1 cellular context compared by ENCODE assay signal in the genomic region with DNA sequence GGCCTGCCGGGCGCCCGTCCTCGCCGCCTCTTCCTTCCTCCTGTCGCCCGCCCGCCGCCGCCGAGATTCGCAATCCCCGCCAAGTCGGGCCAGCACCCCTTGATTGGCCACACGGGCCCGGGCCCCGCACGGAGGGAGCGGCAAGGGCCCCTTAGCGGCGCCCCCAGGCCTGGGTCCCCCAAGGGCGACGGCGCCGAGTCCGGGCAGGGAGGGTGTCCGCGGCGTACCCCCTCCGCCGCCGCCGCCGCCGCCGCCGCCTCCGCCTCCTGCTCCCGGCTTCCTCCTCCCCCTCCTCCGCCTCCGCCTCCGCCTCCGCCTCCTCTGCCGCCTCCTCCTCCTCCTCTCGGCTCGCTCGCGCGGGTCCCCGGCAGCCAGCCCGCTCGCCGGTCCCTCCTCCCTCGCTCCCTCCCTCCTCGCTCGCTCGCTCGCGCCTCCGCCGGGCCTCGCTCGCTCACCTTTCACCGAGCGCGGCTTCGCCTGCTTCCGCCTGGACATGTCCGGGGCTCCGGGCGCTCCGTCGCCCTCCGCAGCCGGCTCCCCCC.
A peak's percentile ranks its signal among the peaks of the same experiment; 100 is the strongest.
TF ChIP-seq lines count a peak whose summit lies in the region.

No MANE protein-coding gene starts in this region.

TF ChIP-seq in HepG2, 621 proteins besides CTCF, POLR2A, EP300 and RAD21 (continued from another document and continues in another):
- TF ChIP-seq ZNF513 (CRISPR knock-in tag; conservative IDR thresholded peaks at IDR 0.05) (no peak), HNRNPUL1 (IDR thresholded peaks at IDR 0.05; ENCODE audit: low read depth, low read length) (no peak), ZNF230 (CRISPR knock-in tag; IDR thresholded peaks at IDR 0.05) (no peak), ZNF292 (CRISPR knock-in tag; IDR thresholded peaks at IDR 0.05; ENCODE audit: borderline replicate concordance, low read depth) (no peak), ZNF7 (CRISPR knock-in tag; IDR thresholded peaks at IDR 0.05) (no peak), GRHL1 (CRISPR knock-in tag; conservative IDR thresholded peaks at IDR 0.05) (no peak), CEBPB (IDR thresholded peaks at IDR 0.05; ENCODE audit: borderline replicate concordance, low read depth, low read length) (no peak), ZNF3 (CRISPR knock-in tag; IDR thresholded peaks at IDR 0.05) (no peak), HCFC1 (IDR thresholded peaks at IDR 0.05; ENCODE audit: low read depth, low read length) (no peak), ZBTB26 (CRISPR knock-in tag; IDR thresholded peaks at IDR 0.05; ENCODE audit: borderline replicate concordance) (no peak), SSRP1 (CRISPR knock-in tag; IDR thresholded peaks at IDR 0.05) (no peak), ZNF280D (CRISPR knock-in tag; IDR thresholded peaks at IDR 0.05) (no peak), ZNF142 (CRISPR knock-in tag; IDR thresholded peaks at IDR 0.05) (no peak), CC2D1A (CRISPR knock-in tag; IDR thresholded peaks at IDR 0.05) (no peak), NPAS2 (CRISPR knock-in tag; IDR thresholded peaks at IDR 0.05; ENCODE audit: borderline replicate concordance) (no peak), PLRG1 (conservative IDR thresholded peaks at IDR 0.05) (no peak), RAD51 (IDR thresholded peaks at IDR 0.05; ENCODE audit: borderline replicate concordance) (no peak), ZMAT3 (CRISPR knock-in tag; conservative IDR thresholded peaks at IDR 0.05) (0 out of 2 replicates have a peak, but pooled peaks have one; percentile 39), HNRNPLL (IDR thresholded peaks at IDR 0.05; ENCODE audit: low read depth, low read length, poor library complexity, severe bottlenecking) (no peak), MTF1 (CRISPR knock-in tag; IDR thresholded peaks at IDR 0.05) (no peak)
- TF ChIP-seq, protein P1, sequence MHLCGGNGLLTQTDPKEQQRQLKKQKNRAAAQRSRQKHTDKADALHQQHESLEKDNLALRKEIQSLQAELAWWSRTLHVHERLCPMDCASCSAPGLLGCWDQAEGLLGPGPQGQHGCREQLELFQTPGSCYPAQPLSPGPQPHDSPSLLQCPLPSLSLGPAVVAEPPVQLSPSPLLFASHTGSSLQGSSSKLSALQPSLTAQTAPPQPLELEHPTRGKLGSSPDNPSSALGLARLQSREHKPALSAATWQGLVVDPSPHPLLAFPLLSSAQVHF (CRISPR knock-in tag; IDR thresholded peaks at IDR 0.05) = no peak
- TF ChIP-seq, protein P2, sequence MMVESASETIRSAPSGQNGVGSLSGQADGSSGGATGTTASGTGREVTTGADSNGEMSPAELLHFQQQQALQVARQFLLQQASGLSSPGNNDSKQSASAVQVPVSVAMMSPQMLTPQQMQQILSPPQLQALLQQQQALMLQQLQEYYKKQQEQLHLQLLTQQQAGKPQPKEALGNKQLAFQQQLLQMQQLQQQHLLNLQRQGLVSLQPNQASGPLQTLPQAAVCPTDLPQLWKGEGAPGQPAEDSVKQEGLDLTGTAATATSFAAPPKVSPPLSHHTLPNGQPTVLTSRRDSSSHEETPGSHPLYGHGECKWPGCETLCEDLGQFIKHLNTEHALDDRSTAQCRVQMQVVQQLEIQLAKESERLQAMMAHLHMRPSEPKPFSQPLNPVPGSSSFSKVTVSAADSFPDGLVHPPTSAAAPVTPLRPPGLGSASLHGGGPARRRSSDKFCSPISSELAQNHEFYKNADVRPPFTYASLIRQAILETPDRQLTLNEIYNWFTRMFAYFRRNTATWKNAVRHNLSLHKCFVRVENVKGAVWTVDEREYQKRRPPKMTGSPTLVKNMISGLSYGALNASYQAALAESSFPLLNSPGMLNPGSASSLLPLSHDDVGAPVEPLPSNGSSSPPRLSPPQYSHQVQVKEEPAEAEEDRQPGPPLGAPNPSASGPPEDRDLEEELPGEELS (CRISPR knock-in tag; IDR thresholded peaks at IDR 0.05) = no peak
- TF ChIP-seq, protein P3, sequence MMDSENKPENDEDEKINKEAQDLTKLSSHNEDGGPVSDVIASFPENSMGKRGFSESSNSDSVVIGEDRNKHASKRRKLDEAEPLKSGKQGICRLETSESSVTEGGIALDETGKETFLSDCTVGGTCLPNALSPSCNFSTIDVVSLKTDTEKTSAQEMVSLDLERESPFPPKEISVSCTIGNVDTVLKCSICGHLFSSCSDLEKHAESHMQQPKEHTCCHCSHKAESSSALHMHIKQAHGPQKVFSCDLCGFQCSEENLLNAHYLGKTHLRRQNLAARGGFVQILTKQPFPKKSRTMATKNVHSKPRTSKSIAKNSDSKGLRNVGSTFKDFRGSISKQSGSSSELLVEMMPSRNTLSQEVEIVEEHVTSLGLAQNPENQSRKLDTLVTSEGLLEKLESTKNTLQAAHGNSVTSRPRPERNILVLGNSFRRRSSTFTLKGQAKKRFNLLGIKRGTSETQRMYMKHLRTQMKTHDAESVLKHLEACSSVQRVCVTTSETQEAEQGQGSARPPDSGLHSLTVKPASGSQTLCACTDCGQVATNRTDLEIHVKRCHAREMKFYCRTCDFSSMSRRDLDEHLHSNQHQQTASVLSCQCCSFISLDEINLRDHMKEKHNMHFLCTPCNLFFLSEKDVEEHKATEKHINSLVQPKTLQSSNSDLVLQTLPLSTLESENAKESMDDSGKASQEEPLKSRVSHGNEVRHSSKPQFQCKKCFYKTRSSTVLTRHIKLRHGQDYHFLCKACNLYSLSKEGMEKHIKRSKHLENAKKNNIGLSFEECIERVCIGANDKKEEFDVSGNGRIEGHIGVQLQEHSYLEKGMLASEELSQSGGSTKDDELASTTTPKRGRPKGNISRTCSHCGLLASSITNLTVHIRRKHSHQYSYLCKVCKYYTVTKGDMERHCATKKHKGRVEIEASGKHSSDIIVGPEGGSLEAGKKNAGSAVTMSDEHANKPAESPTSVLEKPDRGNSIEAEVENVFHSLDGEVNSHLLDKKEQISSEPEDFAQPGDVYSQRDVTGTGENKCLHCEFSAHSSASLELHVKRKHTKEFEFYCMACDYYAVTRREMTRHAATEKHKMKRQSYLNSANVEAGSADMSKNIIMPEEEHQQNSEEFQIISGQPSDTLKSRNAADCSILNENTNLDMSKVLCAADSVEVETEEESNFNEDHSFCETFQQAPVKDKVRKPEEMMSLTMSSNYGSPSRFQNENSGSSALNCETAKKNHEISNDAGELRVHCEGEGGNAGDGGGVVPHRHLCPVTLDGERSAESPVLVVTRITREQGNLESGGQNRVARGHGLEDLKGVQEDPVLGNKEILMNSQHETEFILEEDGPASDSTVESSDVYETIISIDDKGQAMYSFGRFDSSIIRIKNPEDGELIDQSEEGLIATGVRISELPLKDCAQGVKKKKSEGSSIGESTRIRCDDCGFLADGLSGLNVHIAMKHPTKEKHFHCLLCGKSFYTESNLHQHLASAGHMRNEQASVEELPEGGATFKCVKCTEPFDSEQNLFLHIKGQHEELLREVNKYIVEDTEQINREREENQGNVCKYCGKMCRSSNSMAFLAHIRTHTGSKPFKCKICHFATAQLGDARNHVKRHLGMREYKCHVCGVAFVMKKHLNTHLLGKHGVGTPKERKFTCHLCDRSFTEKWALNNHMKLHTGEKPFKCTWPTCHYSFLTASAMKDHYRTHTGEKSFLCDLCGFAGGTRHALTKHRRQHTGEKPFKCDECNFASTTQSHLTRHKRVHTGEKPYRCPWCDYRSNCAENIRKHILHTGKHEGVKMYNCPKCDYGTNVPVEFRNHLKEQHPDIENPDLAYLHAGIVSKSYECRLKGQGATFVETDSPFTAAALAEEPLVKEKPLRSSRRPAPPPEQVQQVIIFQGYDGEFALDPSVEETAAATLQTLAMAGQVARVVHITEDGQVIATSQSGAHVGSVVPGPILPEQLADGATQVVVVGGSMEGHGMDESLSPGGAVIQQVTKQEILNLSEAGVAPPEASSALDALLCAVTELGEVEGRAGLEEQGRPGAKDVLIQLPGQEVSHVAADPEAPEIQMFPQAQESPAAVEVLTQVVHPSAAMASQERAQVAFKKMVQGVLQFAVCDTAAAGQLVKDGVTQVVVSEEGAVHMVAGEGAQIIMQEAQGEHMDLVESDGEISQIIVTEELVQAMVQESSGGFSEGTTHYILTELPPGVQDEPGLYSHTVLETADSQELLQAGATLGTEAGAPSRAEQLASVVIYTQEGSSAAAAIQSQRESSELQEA (CRISPR knock-in tag; IDR thresholded peaks at IDR 0.05; ENCODE audit: not compliant biosample characterization) = no peak
